ENCODE assay signal across 15 cellular contexts in genomic region chr17:65177901-65178300, GRCh38. TPM values are rescaled to one million over a fixed set of nuclear protein-coding genes. Genes with fewer than 3 reads are reported as not detected.
DNase-seq lines count a peak whose midpoint lies in the region; ATAC-seq, FAIRE-seq and TF ChIP-seq lines count a peak whose summit lies in the region.
"Had no signal": no experiment of that assay in that cellular context is flagged by ENCODE, and none has a peak within 500 bp of the region (broad histone marks: within the 10 kb centered on the region; RNA-seq: fewer than 3 reads in every experiment).

No MANE protein-coding gene starts in this region.

- FAIRE-seq in RCC 7860 (lab: Jason Lieb, UNC), result no peak
- FAIRE-seq in K562 (lab: Jason Lieb, UNC), result no peak
- FAIRE-seq: A549, endometrium, HTR-8/SVneo, islet of Langerhans had no signal

- ATAC-seq in activated CD4-positive, alpha-beta T cell treated with anti-CD3 and anti-CD28 coated beads for 36 hours, result no peak
- ATAC-seq in K562 (no peak), GM19467 (IDR thresholded peaks at IDR 0.05; ENCODE audit: unreplicated experiment) (no peak)
- ATAC-seq: A549 had no signal

- H4K20me1 ChIP-seq in K562 (replicated peaks; ENCODE audit: control insufficient read depth, insufficient read depth, low read length) (no peaks in the 10 kb centered on the region), osteoblast (ENCODE audit: insufficient read depth, low read length) (no peaks in the 10 kb centered on the region)

- no peaks in the 10 kb centered on the region for H3K9me3 Mint-ChIP-seq in activated CD4-positive, alpha-beta T cell treated with anti-CD3 and anti-CD28 coated beads for 36 hours (ENCODE audit: low read depth)

- H3K27me3 ChIP-seq in K562 (ENCODE audit: control insufficient read depth in 2 of 2, insufficient read depth in 2 of 2, low read length in 2 of 2) (no peaks in the 10 kb centered on the region; a peak in 1 of 5 replicates), osteoblast (ENCODE audit: insufficient read depth, low read length) (peaks cover 8% of the 10 kb centered on the region)
- H3K27me3 ChIP-seq: thyroid gland had no signal

- H3K27ac ChIP-seq in K562 (ENCODE audit: extremely low read depth, low read depth, low read length), result no peak overlapping the region
- H3K27ac ChIP-seq in osteoblast (ENCODE audit: low read depth, low read length), result no peak overlapping the region
- H3K27ac ChIP-seq: A549, thyroid gland had no signal

- WGBS in K562 (ENCODE audit: insufficient coverage, low coverage, missing lambda C conversion rate), result 8% methylated on average over 4 of the region's 4 CpGs

- H3K79me2 ChIP-seq in K562 (ENCODE audit: control insufficient read depth, insufficient read depth, low read length) (no peaks in the 10 kb centered on the region), osteoblast (ENCODE audit: insufficient read depth, low read length) (no peaks in the 10 kb centered on the region)

- H3K36me3 Mint-ChIP-seq in activated CD4-positive, alpha-beta T cell treated with anti-CD3 and anti-CD28 coated beads for 36 hours (ENCODE audit: low read depth), result no peaks in the 10 kb centered on the region

- H3K4me2 ChIP-seq in K562 (ENCODE audit: insufficient read depth, low read length), result no peak overlapping the region
- no peak overlapping the region for H3K4me2 ChIP-seq in osteoblast (ENCODE audit: insufficient read depth, low read length)
- H3K4me2 ChIP-seq: A549 had no signal

- POLR2A ChIA-PET in activated CD4-positive, alpha-beta T cell treated with anti-CD3 and anti-CD28 coated beads for 36 hours (lab: Charles Lee), result interaction anchor here (0.6 kb wide), 1 partner anchor 39 kb away, joined by 5 read pairs; no protein-coding TSS in a partner anchor
- POLR2A ChIA-PET in K562 (lab: Yijun Ruan, JAX), result interaction anchor here (0.6 kb wide), 1 partner anchor 137 kb away, joined by 3 read pairs; no protein-coding TSS in a partner anchor

- H2AFZ ChIP-seq in K562 (ENCODE audit: low read depth, low read length) (no peak overlapping the region), osteoblast (ENCODE audit: low read length) (peak overlapping the region; percentile 20)

- H3K27ac Mint-ChIP-seq in activated CD4-positive, alpha-beta T cell treated with anti-CD3 and anti-CD28 coated beads for 36 hours, result peak overlapping the region; percentile 58

- H3K4me3 ChIP-seq in K562 (no peak overlapping the region), osteoblast (ENCODE audit: insufficient read depth, low read length) (no peak overlapping the region)
- H3K4me3 ChIP-seq: A549, thyroid gland had no signal

- DNase-seq in activated CD4-positive, alpha-beta T cell treated with anti-CD3 and anti-CD28 coated beads for 36 hours, result no peak
- DNase-seq in activated CD4-positive, alpha-beta T cell treated with anti-CD3 and anti-CD28 coated beads, Interleukin-2, amount 50 U/mL, for 4 hours, result no peak
- peak; percentile 38 for DNase-seq in RCC 7860 (ENCODE audit: low spot score)
- DNase-seq in K562 (ENCODE audit: extremely low read depth in 1 of 4, low spot score in 3 of 4), result no peak
- peak; percentile 87 for DNase-seq in osteoblast (ENCODE audit: insufficient read length, low spot score, missing footprints)
- DNase-seq in NCI-H69 (lab: John Stamatoyannopoulos, UW), result no peak
- no peak for DNase-seq in superior temporal gyrus (ENCODE audit: extremely low spot score)
- DNase-seq: activated naive CD4-positive, alpha-beta T cell; stimulated activated CD4-positive, alpha-beta T cell treated with anti-CD3 and anti-CD28 coated beads, Interleukin-4, amount 100 ng/mL, for 4 hours; thyroid gland had no signal

- TF ChIP-seq EP300 in K562 (IDR thresholded peaks at IDR 0.05; ENCODE audit: low read length), result no peak

- TF ChIP-seq RAD21 in K562 (CRISPR knock-in tag; conservative IDR thresholded peaks at IDR 0.05 in 1 of 2, IDR thresholded peaks at IDR 0.05 in 1 of 2), result no peak

- no peaks in the 10 kb centered on the region for H3K27me3 Mint-ChIP-seq in activated CD4-positive, alpha-beta T cell treated with anti-CD3 and anti-CD28 coated beads for 36 hours

- no peaks in the 10 kb centered on the region for H3K9me1 ChIP-seq in K562 (ENCODE audit: control insufficient read depth, insufficient read depth, low read length)

- intact Hi-C loops in activated CD4-positive, alpha-beta T cell treated with anti-CD3 and anti-CD28 coated beads for 36 hours (cut with DNase I, micrococcal nuclease), result no loop called here
- intact Hi-C loops in K562 (cut with micrococcal nuclease), result no loop called here

- H3K36me3 ChIP-seq in K562 (ENCODE audit: control insufficient read depth, insufficient read depth, low read length) (no peaks in the 10 kb centered on the region), osteoblast (ENCODE audit: insufficient read depth, low read length) (no peaks in the 10 kb centered on the region)
- H3K36me3 ChIP-seq: thyroid gland had no signal

- H3K9me3 ChIP-seq in K562 (replicated peaks; ENCODE audit: control insufficient read depth, insufficient read depth, low read depth, low read length) (no peaks in the 10 kb centered on the region), osteoblast (ENCODE audit: low read depth, low read length) (no peaks in the 10 kb centered on the region)
- H3K9me3 ChIP-seq: A549, thyroid gland had no signal

- H3K4me1 Mint-ChIP-seq in activated CD4-positive, alpha-beta T cell treated with anti-CD3 and anti-CD28 coated beads for 36 hours, result peaks cover 51% of the 10 kb centered on the region

- CTCF ChIA-PET in activated CD4-positive, alpha-beta T cell treated with anti-CD3 and anti-CD28 coated beads for 36 hours (lab: Charles Lee), result interaction anchor here (1.0 to 2.8 kb wide), 2 partner anchors 18 to 40 kb away, joined by 3 to 5 read pairs; partner anchors contain the start of gene RGS9
- CTCF ChIA-PET in K562 (lab: Yijun Ruan, JAX; ENCODE audit: low intra/inter-chr PET ratio), result no interaction called here

- no peak overlapping the region for H3K9ac ChIP-seq in K562 (ENCODE audit: insufficient read depth in 1 of 2, low read depth in 2 of 2, low read length in 2 of 2)

- H3K4me3 Mint-ChIP-seq in activated CD4-positive, alpha-beta T cell treated with anti-CD3 and anti-CD28 coated beads for 36 hours, result no peak overlapping the region

- TF ChIP-seq POLR2A in K562 (conservative IDR thresholded peaks at IDR 0.05), result no peak

- in situ Hi-C loops in K562 (cut with MboI), result no loop called here

- BruUV-seq in K562 (replicated peaks; lab: Mats Ljungman, UMichigan), result no TSS peak

- no peak for TF ChIP-seq CTCF in K562 (IDR thresholded peaks at IDR 0.05 in 2 of 3, conservative IDR thresholded peaks at IDR 0.05 in 1 of 3; ENCODE audit: insufficient read depth in 2 of 3, low read depth in 1 of 3, low read length in 3 of 3)
- no peak for TF ChIP-seq CTCF in osteoblast (IDR thresholded peaks at IDR 0.05; ENCODE audit: extremely low read depth, low read depth, low read length)

- H3K4me1 ChIP-seq in K562 (replicated peaks in 1 of 2; ENCODE audit: control insufficient read depth in 2 of 2, insufficient read depth in 2 of 2, low read length in 2 of 2), result peaks cover 12 to 23% of the 10 kb centered on the region in 2 experiments
- peaks cover 5% of the 10 kb centered on the region for H3K4me1 ChIP-seq in osteoblast (ENCODE audit: insufficient read depth, low read length)
- H3K4me1 ChIP-seq: thyroid gland had no signal

TF ChIP-seq in K562, 482 proteins besides CTCF, POLR2A, EP300 and RAD21 (continues in another document):
- no peak for TF ChIP-seq BHLHE40 (IDR thresholded peaks at IDR 0.05; ENCODE audit: low read length)
- no peak for TF ChIP-seq CEBPG (CRISPR knock-in tag; IDR thresholded peaks at IDR 0.05)
- 0 out of 4 replicates have a peak, but pooled peaks of 1 of the 2 experiments have one; percentile 27 for TF ChIP-seq CEBPG (tag; conservative IDR thresholded peaks at IDR 0.05 in 1 of 2, IDR thresholded peaks at IDR 0.05 in 1 of 2)
- peak; percentile 39; the same call in 1 of the 2 replicates for TF ChIP-seq SPI1 (IDR thresholded peaks at IDR 0.05; ENCODE audit: borderline replicate concordance, low read depth, low read length)

RNA-seq across cellular contexts. Expression of gene RGS9, which starts 40.7 kb away (rescaled TPM):
- 1 to 10 TPM; 1.6 to 1.8 TPM for total RNA-seq in activated CD4-positive, alpha-beta T cell treated with anti-CD3 and anti-CD28 coated beads for 36 hours
- total RNA-seq in K562 (2011; cell fraction: chromatin; rRNA removed; ENCODE audit: low replicate concordance), result 0.39 TPM in 1 of 2 replicates, not detected in the other
- not detected in 2 replicates for total RNA-seq in K562 (2011; cell fraction: nucleolus; rRNA removed)
- 0.23 and 0.44 TPM in 2 replicates for total RNA-seq in K562 (2011; cell fraction: nucleoplasm; rRNA removed)
- total RNA-seq in K562 (2014; rRNA removed) (0.18 and 0.69 TPM in 2 replicates), K562 (2014; rRNA removed; fragmentation: Illumina TruSeq; extraction: Trizol) (0.54 and 0.55 TPM in 2 replicates), K562 (2015; rRNA removed; fragmentation: Illumina TruSeq; extraction: Trizol) (0.38 and 0.65 TPM in 2 replicates), K562 (2021) (0.60 and 0.73 TPM in 2 replicates), osteoblast (0.36 and 0.59 TPM in 2 replicates)
- polyA plus RNA-seq in K562 (2011; rRNA removed) (0.55 and 1.4 TPM in 2 replicates), K562 (2014; fragmentation: Illumina TruSeq; extraction: Trizol) (0.55 and 0.74 TPM in 2 replicates), K562 (2014; fragmentation: Nextera tagmentation; extraction: Ambion mirVana) (under 1 TPM; 0.38 to 0.55 TPM), K562 (2014; rRNA removed) (0.49 TPM in 2 replicates)
- polyA plus RNA-seq in K562 (2011; cell fraction: cytosol; rRNA removed), result 0.40 and 0.81 TPM in 2 replicates
- 0.24 and 0.33 TPM in 2 replicates for polyA plus RNA-seq in K562 (2011; cell fraction: nucleus; rRNA removed)
- 0.74 and 1.2 TPM in 2 replicates for polyA plus RNA-seq in K562 (2012)
- 0.30 and 0.67 TPM in 2 replicates for polyA minus RNA-seq in K562 (2011; rRNA and poly(A)+ RNA removed)
- polyA minus RNA-seq in K562 (2011; cell fraction: cytosol; rRNA and poly(A)+ RNA removed), result not detected in 2 replicates
- polyA minus RNA-seq in K562 (2011; cell fraction: nucleus; rRNA and poly(A)+ RNA removed), result 0.56 TPM in 1 of 2 replicates, not detected in the other

Comparison
In these comparisons a context has a peak if more than half of its experiments do, and no peak if none do; other contexts are left out.
1. DNase-seq: peak in RCC 7860 (single experiment) and osteoblast (single experiment); none in activated CD4-positive, alpha-beta T cell treated with anti-CD3 and anti-CD28 coated beads for 36 hours (single experiment), activated CD4-positive, alpha-beta T cell treated with anti-CD3 and anti-CD28 coated beads, Interleukin-2, amount 50 U/mL, for 4 hours (0 of 2), K562 (0 of 4), NCI-H69 (single experiment) and superior temporal gyrus (single experiment).